In genomic region chr1:182622795-182623528, GRCh38 we compare ENCODE assay signal across 1 cellular context.
TF ChIP-seq lines count a peak whose summit lies in the region.

No MANE protein-coding gene starts in this region.

TF ChIP-seq in GM12878, 131 proteins besides CTCF, POLR2A, EP300 and RAD21 (continued from another document and continues in another):
- TF ChIP-seq BACH1 (IDR thresholded peaks at IDR 0.05; ENCODE audit: borderline replicate concordance) (no peak), SUZ12 (IDR thresholded peaks at IDR 0.05; ENCODE audit: unreplicated experiment) (no peak), LARP7 (IDR thresholded peaks at IDR 0.05) (no peak), PKNOX1 (IDR thresholded peaks at IDR 0.05) (no peak), YBX1 (IDR thresholded peaks at IDR 0.05) (no peak), EGR1 (IDR thresholded peaks at IDR 0.05; ENCODE audit: borderline replicate concordance in 1 of 2, low read depth in 2 of 2, low read length in 2 of 2) (peak; percentile 3 to 44; a peak in 2 of 3 replicates), TARDBP (IDR thresholded peaks at IDR 0.05; ENCODE audit: borderline replicate concordance) (no peak), RFX5 (IDR thresholded peaks at IDR 0.05; ENCODE audit: low read depth, low read length) (no peak), IKZF1 (conservative IDR thresholded peaks at IDR 0.05) (peak; percentile 95), ZNF384 (IDR thresholded peaks at IDR 0.05; ENCODE audit: borderline replicate concordance, low read depth, low read length) (no peak), ZBED1 (IDR thresholded peaks at IDR 0.05; ENCODE audit: borderline replicate concordance) (peak; percentile 66; the same call in 1 of the 2 replicates), SP1 (IDR thresholded peaks at IDR 0.05; ENCODE audit: low read depth, low read length) (peak; percentile 85), MLLT1 (IDR thresholded peaks at IDR 0.05) (0 out of 2 replicates have a peak, but pooled peaks have one; percentile 11), IRF3 (IDR thresholded peaks at IDR 0.05) (no peak), NFXL1 (IDR thresholded peaks at IDR 0.05; ENCODE audit: borderline replicate concordance) (no peak), NBN (IDR thresholded peaks at IDR 0.05) (peak; percentile 45), E2F8 (IDR thresholded peaks at IDR 0.05; ENCODE audit: low read depth, partially characterized antibody) (no peak), CHD2 (IDR thresholded peaks at IDR 0.05; ENCODE audit: borderline replicate concordance, low read depth, low read length) (peak; percentile 76; the same call in 1 of the 2 replicates), SUPT20H (IDR thresholded peaks at IDR 0.05; ENCODE audit: borderline replicate concordance, control insufficient read depth, low read depth, low read length) (no peak), MEF2B (IDR thresholded peaks at IDR 0.05; ENCODE audit: partially characterized antibody, poor library complexity, severe bottlenecking) (peak; percentile 57), TAF1 (IDR thresholded peaks at IDR 0.05; ENCODE audit: borderline replicate concordance, low read depth, low read length) (peak; percentile 69; the same call in 1 of the 2 replicates), RCOR1 (conservative IDR thresholded peaks at IDR 0.05; ENCODE audit: low read depth, low read length) (no peak), PML (IDR thresholded peaks at IDR 0.05; ENCODE audit: low read length) (no peak; the same call in 1 of the 2 replicates), KAT2A (conservative IDR thresholded peaks at IDR 0.05; ENCODE audit: control insufficient read depth, low read depth, low read length) (no peak), MTA2 (IDR thresholded peaks at IDR 0.05; ENCODE audit: low read depth) (peak; percentile 65), NFIC (IDR thresholded peaks at IDR 0.05; ENCODE audit: low read depth, low read length) (peak; percentile 99)
- TF ChIP-seq, protein P1, sequence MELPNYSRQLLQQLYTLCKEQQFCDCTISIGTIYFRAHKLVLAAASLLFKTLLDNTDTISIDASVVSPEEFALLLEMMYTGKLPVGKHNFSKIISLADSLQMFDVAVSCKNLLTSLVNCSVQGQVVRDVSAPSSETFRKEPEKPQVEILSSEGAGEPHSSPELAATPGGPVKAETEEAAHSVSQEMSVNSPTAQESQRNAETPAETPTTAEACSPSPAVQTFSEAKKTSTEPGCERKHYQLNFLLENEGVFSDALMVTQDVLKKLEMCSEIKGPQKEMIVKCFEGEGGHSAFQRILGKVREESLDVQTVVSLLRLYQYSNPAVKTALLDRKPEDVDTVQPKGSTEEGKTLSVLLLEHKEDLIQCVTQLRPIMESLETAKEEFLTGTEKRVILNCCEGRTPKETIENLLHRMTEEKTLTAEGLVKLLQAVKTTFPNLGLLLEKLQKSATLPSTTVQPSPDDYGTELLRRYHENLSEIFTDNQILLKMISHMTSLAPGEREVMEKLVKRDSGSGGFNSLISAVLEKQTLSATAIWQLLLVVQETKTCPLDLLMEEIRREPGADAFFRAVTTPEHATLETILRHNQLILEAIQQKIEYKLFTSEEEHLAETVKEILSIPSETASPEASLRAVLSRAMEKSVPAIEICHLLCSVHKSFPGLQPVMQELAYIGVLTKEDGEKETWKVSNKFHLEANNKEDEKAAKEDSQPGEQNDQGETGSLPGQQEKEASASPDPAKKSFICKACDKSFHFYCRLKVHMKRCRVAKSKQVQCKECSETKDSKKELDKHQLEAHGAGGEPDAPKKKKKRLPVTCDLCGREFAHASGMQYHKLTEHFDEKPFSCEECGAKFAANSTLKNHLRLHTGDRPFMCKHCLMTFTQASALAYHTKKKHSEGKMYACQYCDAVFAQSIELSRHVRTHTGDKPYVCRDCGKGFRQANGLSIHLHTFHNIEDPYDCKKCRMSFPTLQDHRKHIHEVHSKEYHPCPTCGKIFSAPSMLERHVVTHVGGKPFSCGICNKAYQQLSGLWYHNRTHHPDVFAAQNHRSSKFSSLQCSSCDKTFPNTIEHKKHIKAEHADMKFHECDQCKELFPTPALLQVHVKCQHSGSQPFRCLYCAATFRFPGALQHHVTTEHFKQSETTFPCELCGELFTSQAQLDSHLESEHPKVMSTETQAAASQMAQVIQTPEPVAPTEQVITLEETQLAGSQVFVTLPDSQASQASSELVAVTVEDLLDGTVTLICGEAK (IDR thresholded peaks at IDR 0.05; ENCODE audit: borderline replicate concordance): no peak
- TF ChIP-seq, protein P2, sequence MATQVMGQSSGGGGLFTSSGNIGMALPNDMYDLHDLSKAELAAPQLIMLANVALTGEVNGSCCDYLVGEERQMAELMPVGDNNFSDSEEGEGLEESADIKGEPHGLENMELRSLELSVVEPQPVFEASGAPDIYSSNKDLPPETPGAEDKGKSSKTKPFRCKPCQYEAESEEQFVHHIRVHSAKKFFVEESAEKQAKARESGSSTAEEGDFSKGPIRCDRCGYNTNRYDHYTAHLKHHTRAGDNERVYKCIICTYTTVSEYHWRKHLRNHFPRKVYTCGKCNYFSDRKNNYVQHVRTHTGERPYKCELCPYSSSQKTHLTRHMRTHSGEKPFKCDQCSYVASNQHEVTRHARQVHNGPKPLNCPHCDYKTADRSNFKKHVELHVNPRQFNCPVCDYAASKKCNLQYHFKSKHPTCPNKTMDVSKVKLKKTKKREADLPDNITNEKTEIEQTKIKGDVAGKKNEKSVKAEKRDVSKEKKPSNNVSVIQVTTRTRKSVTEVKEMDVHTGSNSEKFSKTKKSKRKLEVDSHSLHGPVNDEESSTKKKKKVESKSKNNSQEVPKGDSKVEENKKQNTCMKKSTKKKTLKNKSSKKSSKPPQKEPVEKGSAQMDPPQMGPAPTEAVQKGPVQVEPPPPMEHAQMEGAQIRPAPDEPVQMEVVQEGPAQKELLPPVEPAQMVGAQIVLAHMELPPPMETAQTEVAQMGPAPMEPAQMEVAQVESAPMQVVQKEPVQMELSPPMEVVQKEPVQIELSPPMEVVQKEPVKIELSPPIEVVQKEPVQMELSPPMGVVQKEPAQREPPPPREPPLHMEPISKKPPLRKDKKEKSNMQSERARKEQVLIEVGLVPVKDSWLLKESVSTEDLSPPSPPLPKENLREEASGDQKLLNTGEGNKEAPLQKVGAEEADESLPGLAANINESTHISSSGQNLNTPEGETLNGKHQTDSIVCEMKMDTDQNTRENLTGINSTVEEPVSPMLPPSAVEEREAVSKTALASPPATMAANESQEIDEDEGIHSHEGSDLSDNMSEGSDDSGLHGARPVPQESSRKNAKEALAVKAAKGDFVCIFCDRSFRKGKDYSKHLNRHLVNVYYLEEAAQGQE (IDR thresholded peaks at IDR 0.05; ENCODE audit: low read depth, low read length): no peak
- TF ChIP-seq, protein P3, sequence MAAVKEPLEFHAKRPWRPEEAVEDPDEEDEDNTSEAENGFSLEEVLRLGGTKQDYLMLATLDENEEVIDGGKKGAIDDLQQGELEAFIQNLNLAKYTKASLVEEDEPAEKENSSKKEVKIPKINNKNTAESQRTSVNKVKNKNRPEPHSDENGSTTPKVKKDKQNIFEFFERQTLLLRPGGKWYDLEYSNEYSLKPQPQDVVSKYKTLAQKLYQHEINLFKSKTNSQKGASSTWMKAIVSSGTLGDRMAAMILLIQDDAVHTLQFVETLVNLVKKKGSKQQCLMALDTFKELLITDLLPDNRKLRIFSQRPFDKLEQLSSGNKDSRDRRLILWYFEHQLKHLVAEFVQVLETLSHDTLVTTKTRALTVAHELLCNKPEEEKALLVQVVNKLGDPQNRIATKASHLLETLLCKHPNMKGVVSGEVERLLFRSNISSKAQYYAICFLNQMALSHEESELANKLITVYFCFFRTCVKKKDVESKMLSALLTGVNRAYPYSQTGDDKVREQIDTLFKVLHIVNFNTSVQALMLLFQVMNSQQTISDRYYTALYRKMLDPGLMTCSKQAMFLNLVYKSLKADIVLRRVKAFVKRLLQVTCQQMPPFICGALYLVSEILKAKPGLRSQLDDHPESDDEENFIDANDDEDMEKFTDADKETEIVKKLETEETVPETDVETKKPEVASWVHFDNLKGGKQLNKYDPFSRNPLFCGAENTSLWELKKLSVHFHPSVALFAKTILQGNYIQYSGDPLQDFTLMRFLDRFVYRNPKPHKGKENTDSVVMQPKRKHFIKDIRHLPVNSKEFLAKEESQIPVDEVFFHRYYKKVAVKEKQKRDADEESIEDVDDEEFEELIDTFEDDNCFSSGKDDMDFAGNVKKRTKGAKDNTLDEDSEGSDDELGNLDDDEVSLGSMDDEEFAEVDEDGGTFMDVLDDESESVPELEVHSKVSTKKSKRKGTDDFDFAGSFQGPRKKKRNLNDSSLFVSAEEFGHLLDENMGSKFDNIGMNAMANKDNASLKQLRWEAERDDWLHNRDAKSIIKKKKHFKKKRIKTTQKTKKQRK (IDR thresholded peaks at IDR 0.05; ENCODE audit: low read depth, low read length): no peak
- TF ChIP-seq, protein P4, sequence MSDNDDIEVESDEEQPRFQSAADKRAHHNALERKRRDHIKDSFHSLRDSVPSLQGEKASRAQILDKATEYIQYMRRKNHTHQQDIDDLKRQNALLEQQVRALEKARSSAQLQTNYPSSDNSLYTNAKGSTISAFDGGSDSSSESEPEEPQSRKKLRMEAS (IDR thresholded peaks at IDR 0.05; ENCODE audit: low read depth, low read length): no peak
- TF ChIP-seq, protein P5, sequence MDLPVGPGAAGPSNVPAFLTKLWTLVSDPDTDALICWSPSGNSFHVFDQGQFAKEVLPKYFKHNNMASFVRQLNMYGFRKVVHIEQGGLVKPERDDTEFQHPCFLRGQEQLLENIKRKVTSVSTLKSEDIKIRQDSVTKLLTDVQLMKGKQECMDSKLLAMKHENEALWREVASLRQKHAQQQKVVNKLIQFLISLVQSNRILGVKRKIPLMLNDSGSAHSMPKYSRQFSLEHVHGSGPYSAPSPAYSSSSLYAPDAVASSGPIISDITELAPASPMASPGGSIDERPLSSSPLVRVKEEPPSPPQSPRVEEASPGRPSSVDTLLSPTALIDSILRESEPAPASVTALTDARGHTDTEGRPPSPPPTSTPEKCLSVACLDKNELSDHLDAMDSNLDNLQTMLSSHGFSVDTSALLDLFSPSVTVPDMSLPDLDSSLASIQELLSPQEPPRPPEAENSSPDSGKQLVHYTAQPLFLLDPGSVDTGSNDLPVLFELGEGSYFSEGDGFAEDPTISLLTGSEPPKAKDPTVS (IDR thresholded peaks at IDR 0.05; ENCODE audit: low read depth, low read length): no peak
